Comparison of ENCODE assay signal across 9 cellular contexts in the genomic region with DNA sequence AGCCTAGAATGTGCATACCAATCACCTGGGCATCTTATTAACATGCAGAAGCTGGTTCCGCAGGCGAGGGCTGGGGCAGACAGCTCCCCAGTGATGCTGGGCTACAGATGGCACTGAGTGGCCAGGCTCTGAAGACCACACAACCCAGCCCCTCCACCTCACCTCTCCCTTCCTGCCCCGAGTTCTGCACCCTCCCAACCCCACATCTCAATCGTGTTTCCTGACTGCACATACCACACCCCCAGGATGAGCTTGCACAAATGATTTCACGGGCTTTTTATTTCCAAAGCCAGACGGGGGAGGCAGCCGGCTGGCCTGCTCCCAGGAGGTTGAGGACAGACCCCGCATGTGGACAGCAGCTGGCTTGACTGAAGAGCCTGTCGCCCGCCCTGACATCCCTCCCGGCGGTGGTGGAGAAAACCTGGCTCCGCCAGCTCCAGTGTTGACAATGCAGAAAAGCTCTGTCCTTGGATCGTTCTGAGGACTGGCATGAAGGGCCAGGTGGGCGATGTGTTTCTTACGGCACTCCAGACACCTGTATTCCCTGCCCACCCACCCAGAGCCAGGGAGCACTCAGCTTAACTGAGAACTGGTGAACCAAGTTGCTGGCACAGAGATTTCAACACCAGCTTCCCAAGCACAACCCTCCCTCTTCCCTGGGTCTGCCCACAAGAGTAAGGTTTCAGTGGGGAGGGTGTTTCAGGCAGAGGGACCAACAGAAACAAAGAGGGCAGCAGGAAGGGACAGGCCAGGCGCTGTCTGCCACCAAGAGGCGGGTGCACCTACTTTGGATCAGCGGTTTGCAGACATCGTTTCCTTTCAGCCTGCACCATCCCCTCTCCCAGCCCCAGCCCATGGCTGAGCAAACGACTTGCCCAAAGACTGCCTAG. TPM values are rescaled to one million over a fixed set of nuclear protein-coding genes. Genes with fewer than 3 reads are reported as not detected.
DNase-seq lines count a peak whose midpoint lies in the region; ATAC-seq and TF ChIP-seq lines count a peak whose summit lies in the region.
"Had no signal": no experiment of that assay in that cellular context is flagged by ENCODE, and none has a peak within 500 bp of the region (broad histone marks: within the 10 kb centered on the region; RNA-seq: fewer than 3 reads in every experiment).

No MANE protein-coding gene starts in this region.

- intact Hi-C loops in stomach (cut with DNase I; ENCODE audit: low total_unique reads): no loop called here

- TF ChIP-seq CTCF in stomach (IDR thresholded peaks at IDR 0.05): no peak

- peaks cover 4 to 18% (median 16%) of the 10 kb centered on the region in 4 donors for H3K36me3 ChIP-seq in stomach

- peaks cover 3% of the 10 kb centered on the region for H3K9me3 Mint-ChIP-seq in T-helper 1 cell treated with Interleukin-12 subunit alpha and Interleukin-12 subunit beta and Interleukin-4 antibody, amounts not matched to agents 30 μg/mL and 1 μg/mL, for 36 hours

- H3K4me3 ChIP-seq in stomach: no peak overlapping the region

- ATAC-seq in GM19324 (IDR thresholded peaks at IDR 0.05; ENCODE audit: low FRiP score, unreplicated experiment): no peak

- peak overlapping the region; percentile 20 for H3K4me3 Mint-ChIP-seq in T-helper 1 cell treated with Interleukin-12 subunit alpha and Interleukin-12 subunit beta and Interleukin-4 antibody, amounts not matched to agents 30 μg/mL and 1 μg/mL, for 36 hours

- peaks cover 4% of the 10 kb centered on the region for H3K36me3 Mint-ChIP-seq in T-helper 1 cell treated with Interleukin-12 subunit alpha and Interleukin-12 subunit beta and Interleukin-4 antibody, amounts not matched to agents 30 μg/mL and 1 μg/mL, for 36 hours (ENCODE audit: low read depth)
- H3K36me3 Mint-ChIP-seq: naive B cell had no signal

- WGBS in stomach, 5 donors: 54 to 65% (median 63%) methylated on average over 17 to 21 of the region's 21 CpGs

- H3K27me3 Mint-ChIP-seq in T-helper 1 cell treated with Interleukin-12 subunit alpha and Interleukin-12 subunit beta and Interleukin-4 antibody, amounts not matched to agents 30 μg/mL and 1 μg/mL, for 36 hours (ENCODE audit: low read depth): no peaks in the 10 kb centered on the region

- no peak for TF ChIP-seq POLR2A in stomach (IDR thresholded peaks at IDR 0.05)

- peak; percentile 14 for DNase-seq in DMS153 treated with DMSO at 0.1 percent for 48 hours (lab: John Stamatoyannopoulos, UW; ENCODE audit: unreplicated experiment)
- DNase-seq in DMS153 (lab: John Stamatoyannopoulos, UW): no peak
- peak; percentile 40 for DNase-seq in glomerular visceral epithelial cell (ENCODE audit: extremely low spot score)
- DNase-seq in stomach: no peak
- no peak for DNase-seq in HUDEP-2 (lab: John Stamatoyannopoulos, UW; ENCODE audit: unreplicated experiment in 76 of 76)
- DNase-seq in NK-92 (lab: John Stamatoyannopoulos, UW; ENCODE audit: unreplicated experiment): no peak
- DNase-seq: naive B cell had no signal

- H3K27ac Mint-ChIP-seq in T-helper 1 cell treated with Interleukin-12 subunit alpha and Interleukin-12 subunit beta and Interleukin-4 antibody, amounts not matched to agents 30 μg/mL and 1 μg/mL, for 36 hours: peak overlapping the region; percentile 59

- no peaks in the 10 kb centered on the region for H3K9me3 ChIP-seq in stomach

- peaks cover 53 to 72% (median 61%) of the 10 kb centered on the region in 4 donors for H3K4me1 ChIP-seq in stomach

- H3K27me3 ChIP-seq in stomach: no peaks in the 10 kb centered on the region

- no peak for TF ChIP-seq EP300 in stomach (IDR thresholded peaks at IDR 0.05)

- H3K4me1 Mint-ChIP-seq in T-helper 1 cell treated with Interleukin-12 subunit alpha and Interleukin-12 subunit beta and Interleukin-4 antibody, amounts not matched to agents 30 μg/mL and 1 μg/mL, for 36 hours (ENCODE audit: low read depth): peaks cover 47% of the 10 kb centered on the region

- peak overlapping the region in 4 of 5 donors; percentile 79 to 89 (median 86) for H3K27ac ChIP-seq in stomach

RNA-seq across cellular contexts. Expression of a gene that starts 21.6 kb away (rescaled TPM):
- 10 to 100 TPM in 1 of 5 donors, 1 to 10 TPM in 4; 3.5 to 11.0 (median 7.6) TPM for total RNA-seq in stomach
- polyA plus RNA-seq in stomach: 10 to 100 TPM in 2 of 3 donors, 1 to 10 TPM in 1; 6.7 to 16.0 (median 11.1) TPM

RNA-seq across cellular contexts. Expression of a gene that starts 32.5 kb away (rescaled TPM):
- total RNA-seq in stomach: 10 to 100 TPM in 2 of 5 donors, 1 to 10 TPM in 2, under 1 TPM in 1; 0.58 to 47.8 (median 7.7) TPM
- polyA plus RNA-seq in stomach: 1 to 10 TPM in 2 of 3 donors, under 1 TPM in 1; 0.92 to 5.1 (median 3.4) TPM

Comparison
In these comparisons a context has a peak if more than half of its experiments do, and no peak if none do; other contexts are left out.
1. DNase-seq: peak in DMS153 treated with DMSO at 0.1 percent for 48 hours (single experiment) and glomerular visceral epithelial cell (single experiment); none in DMS153 (single experiment), stomach (single experiment), HUDEP-2 (0 of 76) and NK-92 (single experiment).